In the genomic region with DNA sequence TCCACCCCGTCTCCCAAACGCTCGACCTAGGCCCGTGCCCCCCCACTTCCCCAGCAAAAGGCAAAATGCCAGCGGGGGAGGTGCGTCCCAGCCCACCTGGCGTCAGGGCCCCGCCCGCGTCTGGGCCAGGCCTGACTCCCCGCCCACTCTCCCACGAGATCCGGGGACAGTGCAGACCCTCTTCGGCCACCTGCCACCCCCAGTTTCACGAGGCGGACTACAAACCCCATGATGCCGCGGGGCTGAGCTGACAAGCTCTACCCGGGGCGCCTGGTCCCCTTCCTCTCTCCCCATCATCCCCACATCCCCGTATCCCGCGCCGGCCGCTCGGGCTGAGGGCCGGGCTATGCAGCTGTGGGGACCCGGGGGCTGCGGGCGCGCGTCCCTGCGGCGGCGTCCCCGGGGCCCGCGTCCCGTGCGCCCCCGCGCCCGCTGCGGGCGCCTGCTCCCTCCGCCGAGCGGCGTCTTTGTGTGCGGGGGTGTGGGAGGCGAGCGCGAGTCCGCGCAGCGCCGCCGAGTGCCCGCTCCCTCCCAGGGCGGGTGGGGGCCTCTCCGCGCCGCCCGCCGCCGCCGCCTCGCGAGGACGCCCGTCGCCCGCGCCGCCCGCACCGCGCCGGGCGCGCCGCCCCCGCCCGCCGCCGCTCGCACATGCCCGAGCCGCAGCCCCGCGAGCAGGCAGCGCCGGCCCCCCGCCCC, we compare ENCODE assay signal across 8 cellular contexts. TPM values are rescaled to one million over a fixed set of nuclear protein-coding genes. Genes with fewer than 3 reads are reported as not detected.
DNase-seq lines count a peak whose midpoint lies in the region; ATAC-seq and TF ChIP-seq lines count a peak whose summit lies in the region.

A gene (plus strand): TSS at position 283 of the 696 bp plus-strand sequence. CDS start 490 bp downstream, outside the sequence.

- CTCF ChIA-PET in AG04450 (lab: Charles Lee) = interaction anchor here (1.2 to 2.4 kb wide), 7 partner anchors 12 to 338 kb away, joined by 4 to 23 read pairs (median 9); a partner anchor contains a TSS

- DNase-seq in AG04450 (ENCODE audit: low read depth, low spot score) = no peak
- DNase-seq in NCI-H748 (lab: John Stamatoyannopoulos, UW; ENCODE audit: unreplicated experiment) = peak; percentile 85
- DNase-seq in adipocyte (ENCODE audit: low read depth) = peak; percentile 66
- peak in 44 of 51 donors; percentile 27 to 84 (median 61) for DNase-seq in hypothalamus (lab: John Stamatoyannopoulos, UW)
- DNase-seq in sciatic nerve (ENCODE audit: low spot score) = peak; percentile 76

- H3K4me3 ChIP-seq in AG04450 (ENCODE audit: low read depth, low read length) (peak within 1 kb of the TSS; percentile 64), adipocyte (ENCODE audit: low read length) (peak within 1 kb of the TSS; percentile 80)

- H3K27me3 ChIP-seq in AG04450 (ENCODE audit: control insufficient read depth, insufficient read depth, low read length) (no peaks in the 10 kb centered on the region), adipocyte (replicated peaks; ENCODE audit: control insufficient read depth, insufficient read depth, low read length) (no peaks in the 10 kb centered on the region)

- peak; percentile 37 for TF ChIP-seq POLR2A in GM15510 (IDR thresholded peaks at IDR 0.05; ENCODE audit: borderline replicate concordance, extremely low read depth, insufficient read length)

- no peak within 1 kb of the TSS for H3K27ac ChIP-seq in AG04450 (ENCODE audit: low read depth, low read length)

- H3K36me3 ChIP-seq in adipocyte (ENCODE audit: control insufficient read depth, insufficient read depth, low read length, severe bottlenecking) = no peaks in the 10 kb centered on the region

- intact Hi-C loops in sciatic nerve (cut with DNase I) = no loop called here

- no peaks in the 10 kb centered on the region; the same call in 1 of the 2 replicates for H3K9me3 ChIP-seq in AG04450 (ENCODE audit: control insufficient read depth, insufficient read depth, low read length)
- no peaks in the 10 kb centered on the region for H3K9me3 ChIP-seq in adipocyte (ENCODE audit: control insufficient read depth, low read length)

- POLR2A ChIA-PET in AG04450 (lab: Yijun Ruan, JAX) = interaction anchor here (0.5 to 1.5 kb wide), 2 partner anchors 22 to 80 kb away, joined by 4 to 8 read pairs; no protein-coding TSS in a partner anchor

- TF ChIP-seq CTCF in AG04450 (IDR thresholded peaks at IDR 0.05; ENCODE audit: low read depth, low read length) = no peak

- H3K9ac ChIP-seq in adipocyte (ENCODE audit: low read length) = peak within 1 kb of the TSS; percentile 72

- H3K4me1 ChIP-seq in adipocyte (ENCODE audit: control insufficient read depth, insufficient read depth, low read length) = peaks cover 72% of the 10 kb centered on the region

- ATAC-seq in sciatic nerve (peak; percentile 7), HG03442 (IDR thresholded peaks at IDR 0.05; ENCODE audit: unreplicated experiment) (no peak), HG02885 (IDR thresholded peaks at IDR 0.05; ENCODE audit: poor library complexity, unreplicated experiment) (no peak)

RNA-seq across cellular contexts. Expression of the gene that starts here (rescaled TPM):
- polyA plus RNA-seq in AG04450 (2011; rRNA removed) = 2.5 and 2.7 TPM in 2 replicates
- polyA minus RNA-seq in AG04450 (2011; rRNA and poly(A)+ RNA removed) = 3.8 and 3.9 TPM in 2 replicates
- 22.4 TPM for total RNA-seq in sciatic nerve
